8 cellular contexts compared by ENCODE assay signal in genomic region chr15:31361764-31362120, GRCh38. TPM values are rescaled to one million over a fixed set of nuclear protein-coding genes. Genes with fewer than 3 reads are reported as not detected.
DNase-seq lines count a peak whose midpoint lies in the region; ATAC-seq and TF ChIP-seq lines count a peak whose summit lies in the region.

No MANE protein-coding gene starts in this region.

- no peaks in the 10 kb centered on the region for H3K9me3 Mint-ChIP-seq in WTC11

- H3K36me3 ChIP-seq in heart left ventricle (peaks cover 0 to 16% (median 0%) of the 10 kb centered on the region in 9 donors), right lobe of liver (no peaks in the 10 kb centered on the region), uterus (no peaks in the 10 kb centered on the region)

- H3K27me3 ChIP-seq in heart left ventricle: no peaks in the 10 kb centered on the region
- no peaks in the 10 kb centered on the region for H3K27me3 ChIP-seq in right lobe of liver
- H3K27me3 ChIP-seq in uterus: no peaks in the 10 kb centered on the region

- 0 to 4% (median 0%) methylated on average over 1 to 2 of the region's 2 CpGs for WGBS in heart left ventricle, 4 donors
- WGBS in right lobe of liver (ENCODE audit: insufficient coverage, low coverage, low lambda C conversion rate, missing lambda C conversion rate): 0% methylated on average over 2 of the region's 2 CpGs

- peaks cover 91% of the 10 kb centered on the region for H3K4me1 Mint-ChIP-seq in WTC11

- H3K4me3 ChIP-seq in heart left ventricle (peak overlapping the region in 1 of 12 donors; percentile 15), right lobe of liver (no peak overlapping the region), uterus (no peak overlapping the region)

- POLR2A ChIA-PET in WTC11 (lab: Charles Lee): no interaction called here

- DNase-seq in heart left ventricle (no peak), left ventricle myocardium superior (no peak), WTC11 (ENCODE audit: low spot score) (no peak), right lobe of liver (peak in 1 of 3 donors; percentile 7), uterus (no peak), OCI-M2 (lab: John Stamatoyannopoulos, UW; ENCODE audit: unreplicated experiment) (no peak), left colon (no peak)

- peak overlapping the region; percentile 33 to 94 (median 87) for H3K27ac ChIP-seq in heart left ventricle
- peak overlapping the region; percentile 54 to 91 (median 71) for H3K27ac ChIP-seq in right lobe of liver
- H3K27ac ChIP-seq in uterus: peak overlapping the region; percentile 52 to 75

- TF ChIP-seq CTCF in heart left ventricle (IDR thresholded peaks at IDR 0.05) (no peak), WTC11 (IDR thresholded peaks at IDR 0.05) (no peak), right lobe of liver (IDR thresholded peaks at IDR 0.05) (no peak), uterus (IDR thresholded peaks at IDR 0.05) (no peak)

- no peaks in the 10 kb centered on the region for H3K9me3 ChIP-seq in heart left ventricle
- H3K9me3 ChIP-seq in right lobe of liver: no peaks in the 10 kb centered on the region
- no peaks in the 10 kb centered on the region for H3K9me3 ChIP-seq in uterus

- intact Hi-C loops in heart left ventricle (cut with DNase I): loop anchor here in 5 of 10 donors (5.0 to 10.0 kb wide), 3 partner anchors 34 to 123 kb away; partner anchors contain the start of gene KLF13 (in 2 of the 5)
- intact Hi-C loops in left ventricle myocardium superior (cut with micrococcal nuclease): no loop called here
- intact Hi-C loops in right lobe of liver (cut with DNase I): no loop called here
- intact Hi-C loops in uterus (cut with DNase I; ENCODE audit: low total_unique reads): no loop called here
- intact Hi-C loops in left colon (cut with DNase I, micrococcal nuclease): no loop called here

- H3K27ac Mint-ChIP-seq in WTC11: no peak overlapping the region

- ATAC-seq in heart left ventricle: no peak
- no peak for ATAC-seq in left ventricle myocardium superior
- ATAC-seq in WTC11: peak; percentile 11
- ATAC-seq in right lobe of liver: no peak
- no peak for ATAC-seq in HG03342 (IDR thresholded peaks at IDR 0.05; ENCODE audit: unreplicated experiment)
- ATAC-seq in left colon: no peak

- no peak for TF ChIP-seq POLR2A in heart left ventricle (IDR thresholded peaks at IDR 0.05)
- no peak for TF ChIP-seq POLR2A in right lobe of liver (IDR thresholded peaks at IDR 0.05)
- TF ChIP-seq POLR2A in uterus (IDR thresholded peaks at IDR 0.05): no peak

- no peaks in the 10 kb centered on the region for H3K27me3 Mint-ChIP-seq in WTC11 (ENCODE audit: low read depth)

- no peak overlapping the region for H3K4me3 Mint-ChIP-seq in WTC11

- CTCF ChIA-PET in WTC11 (lab: Charles Lee): interaction anchor here (3.5 kb wide), 1 partner anchor 73 kb away, joined by 16 read pairs; no protein-coding TSS in a partner anchor

- H3K4me1 ChIP-seq in heart left ventricle: peaks cover 52 to 100% (median 98%) of the 10 kb centered on the region in 12 donors
- peaks cover 3 to 97% (median 45%) of the 10 kb centered on the region in 4 donors for H3K4me1 ChIP-seq in right lobe of liver
- H3K4me1 ChIP-seq in uterus: peaks cover 0 to 25% of the 10 kb centered on the region in 2 donors

- H3K36me3 Mint-ChIP-seq in WTC11: no peaks in the 10 kb centered on the region

TF ChIP-seq in WTC11, 78 proteins besides CTCF, POLR2A, EP300 and RAD21:
- no peak for TF ChIP-seq FOXP4 (CRISPR knock-in tag; IDR thresholded peaks at IDR 0.05)
- no peak for TF ChIP-seq ZMAT4 (CRISPR knock-in tag; IDR thresholded peaks at IDR 0.05)
- TF ChIP-seq ZBTB43 (CRISPR knock-in tag; IDR thresholded peaks at IDR 0.05): no peak
- no peak for TF ChIP-seq ZNF219 (CRISPR knock-in tag; IDR thresholded peaks at IDR 0.05; ENCODE audit: borderline replicate concordance)
- TF ChIP-seq SP1 (CRISPR knock-in tag; conservative IDR thresholded peaks at IDR 0.05): no peak
- TF ChIP-seq USF1 (CRISPR knock-in tag; IDR thresholded peaks at IDR 0.05): no peak
- TF ChIP-seq MAX (CRISPR knock-in tag; IDR thresholded peaks at IDR 0.05): no peak; the same call in 1 of the 2 replicates
- TF ChIP-seq NFATC4 (CRISPR knock-in tag; IDR thresholded peaks at IDR 0.05): no peak
- TF ChIP-seq RORB (CRISPR knock-in tag; IDR thresholded peaks at IDR 0.05): no peak
- TF ChIP-seq ERG (CRISPR knock-in tag; IDR thresholded peaks at IDR 0.05): no peak

RNA-seq across cellular contexts. Expression of gene KLF13, which starts 35.1 kb away (rescaled TPM):
- total RNA-seq in heart left ventricle (10 to 100 TPM; 37.5 to 65.9 (median 56.4) TPM), left ventricle myocardium superior (85.3 TPM), WTC11 (2021) (36.9 to 38.1 TPM (median 37.2 TPM) in 3 replicates), right lobe of liver (10 to 100 TPM; 22.7 to 66.2 (median 28.5) TPM), uterus (10 to 100 TPM; 20.2 to 58.8 (median 25.7) TPM), left colon (100 to 1,000 TPM in 1 of 2 donors, 10 to 100 TPM in 1; 36.8 to 103 TPM)
- 10 to 100 TPM; 22.4 to 74.0 TPM for polyA plus RNA-seq in heart left ventricle
